ENCODE assay signal across 8 cellular contexts in genomic region chr12:71746983-71747611, GRCh38. TPM values are rescaled to one million over a fixed set of nuclear protein-coding genes. Genes with fewer than 3 reads are reported as not detected.
DNase-seq lines count a peak whose midpoint lies in the region; ATAC-seq and TF ChIP-seq lines count a peak whose summit lies in the region.

No MANE protein-coding gene starts in this region.

- H2BK15ac ChIP-seq in mesenchymal stem cell (ENCODE audit: low read depth, poor library complexity, severe bottlenecking) = no peak overlapping the region

- intact Hi-C loops in Caco-2 (cut with micrococcal nuclease; ENCODE audit: unreplicated experiment) = loop anchor here (1.0 kb wide), 5 partner anchors 61 to 530 kb away; partner anchors contain the start of genes THAP2 and TMEM19
- intact Hi-C loops in activated CD4-positive, alpha-beta T cell treated with anti-CD3 and anti-CD28 coated beads for 36 hours (cut with DNase I, micrococcal nuclease) = loop anchor here (1.0 to 5.0 kb wide), 5 partner anchors 110 to 1015 kb away; no protein-coding TSS in a partner anchor

- no peak overlapping the region for H4K8ac ChIP-seq in mesenchymal stem cell (ENCODE audit: low read length)

- ATAC-seq in GM19324 (IDR thresholded peaks at IDR 0.05; ENCODE audit: low FRiP score, unreplicated experiment) (peak; percentile 83), HG03175 (IDR thresholded peaks at IDR 0.05; ENCODE audit: unreplicated experiment) (peak; percentile 91)
- ATAC-seq in activated CD4-positive, alpha-beta T cell treated with anti-CD3 and anti-CD28 coated beads for 36 hours = peak; percentile 79
- ATAC-seq in stimulated activated naive CD8-positive, alpha-beta T cell treated with anti-CD3 and anti-CD28 coated beads, Interleukin-15, amount 100 ng/mL, for 72 hours = peak; percentile 72

- H3K4me1 ChIP-seq in Caco-2 = no peaks in the 10 kb centered on the region
- H3K4me1 ChIP-seq in mesenchymal stem cell (ENCODE audit: control insufficient read depth, insufficient read depth, low read depth, low read length) = no peaks in the 10 kb centered on the region

- no peak overlapping the region for H3K4me3 ChIP-seq in Caco-2 (ENCODE audit: low read depth, low read length)
- H3K4me3 ChIP-seq in mesenchymal stem cell (ENCODE audit: insufficient read depth in 1 of 2, low read depth in 1 of 2, low read length in 2 of 2) = no peak overlapping the region

- H3K18ac ChIP-seq in mesenchymal stem cell (ENCODE audit: low read depth in 1 of 2, low read length in 2 of 2) = no peak overlapping the region

- no peaks in the 10 kb centered on the region for H3K4me1 Mint-ChIP-seq in Caco-2 (ENCODE audit: low read depth, unreplicated experiment)
- H3K4me1 Mint-ChIP-seq in activated CD4-positive, alpha-beta T cell treated with anti-CD3 and anti-CD28 coated beads for 36 hours = no peaks in the 10 kb centered on the region
- no peaks in the 10 kb centered on the region for H3K4me1 Mint-ChIP-seq in stimulated activated naive CD8-positive, alpha-beta T cell treated with anti-CD3 and anti-CD28 coated beads, Interleukin-15, amount 100 ng/mL, for 72 hours

- H3K4me2 ChIP-seq in mesenchymal stem cell (ENCODE audit: low read length, poor library complexity, severe bottlenecking) = no peak overlapping the region

- peak overlapping the region; percentile 20 for H3K9ac ChIP-seq in mesenchymal stem cell (ENCODE audit: low read length)

- DNase-seq in Caco-2 (peak; percentile 46 to 64), NCI-H446 (lab: John Stamatoyannopoulos, UW) (peak; percentile 25 to 76), mesenchymal stem cell (peak; percentile 71)
- peak; percentile 62 for DNase-seq in activated CD4-positive, alpha-beta T cell treated with anti-CD3 and anti-CD28 coated beads for 36 hours
- peak; percentile 21 for DNase-seq in effector CD4-positive, alpha-beta T cell
- DNase-seq in stimulated activated naive CD8-positive, alpha-beta T cell treated with anti-CD3 and anti-CD28 coated beads, Interleukin-15, amount 100 ng/mL, for 72 hours = peak; percentile 33 to 37

- no peak overlapping the region for H2AFZ ChIP-seq in mesenchymal stem cell (ENCODE audit: low read depth, low read length)

- H2AK5ac ChIP-seq in mesenchymal stem cell (ENCODE audit: low read length, severe bottlenecking) = no peak overlapping the region

- H3K27me3 ChIP-seq in Caco-2 (replicated peaks; ENCODE audit: control insufficient read depth, insufficient read depth, low read length) (no peaks in the 10 kb centered on the region), mesenchymal stem cell (ENCODE audit: control insufficient read depth in 1 of 2, insufficient read depth in 1 of 2, low read length in 2 of 2) (peaks cover 0 to 28% of the 10 kb centered on the region in 2 experiments)

- no peaks in the 10 kb centered on the region for H3K9me3 ChIP-seq in Caco-2
- H3K9me3 ChIP-seq in mesenchymal stem cell (ENCODE audit: control insufficient read depth, low read length) = no peaks in the 10 kb centered on the region

- POLR2A ChIA-PET in Caco-2 (lab: Charles Lee) = interaction anchor here (1.1 kb wide), 2 partner anchors 61 to 84 kb away, joined by 8 read pairs; partner anchors contain the start of genes THAP2, TMEM19 and ZFC3H1
- POLR2A ChIA-PET in activated CD4-positive, alpha-beta T cell treated with anti-CD3 and anti-CD28 coated beads for 36 hours (lab: Charles Lee) = interaction anchor here (1.0 kb wide), 3 partner anchors 9 to 85 kb away, joined by 3 to 4 read pairs (median 3); partner anchors contain the start of gene ZFC3H1

- H3K4ac ChIP-seq in mesenchymal stem cell (ENCODE audit: low read depth in 1 of 2, low read length in 2 of 2) = no peak overlapping the region

- H3K27ac ChIP-seq in mesenchymal stem cell (ENCODE audit: low read length, poor library complexity, severe bottlenecking) = no peak overlapping the region

- no peaks in the 10 kb centered on the region for H3K79me1 ChIP-seq in mesenchymal stem cell (replicated peaks; ENCODE audit: low read length, poor library complexity, severe bottlenecking)

- no peak overlapping the region for H3K14ac ChIP-seq in mesenchymal stem cell (ENCODE audit: low read length in 2 of 2)

- H4K91ac ChIP-seq in mesenchymal stem cell (ENCODE audit: low read length) = no peak overlapping the region

- TF ChIP-seq CTCF in Caco-2 (IDR thresholded peaks at IDR 0.05; ENCODE audit: insufficient read depth in 1 of 2, low read depth in 1 of 2, low read length in 1 of 2, severe bottlenecking in 1 of 2, unreplicated experiment in 1 of 2) = peak; percentile 74 to 75

- peaks cover 10% of the 10 kb centered on the region for H3K27me3 Mint-ChIP-seq in Caco-2 (ENCODE audit: insufficient read depth, unreplicated experiment)
- peaks cover 10% of the 10 kb centered on the region for H3K27me3 Mint-ChIP-seq in activated CD4-positive, alpha-beta T cell treated with anti-CD3 and anti-CD28 coated beads for 36 hours
- H3K27me3 Mint-ChIP-seq in stimulated activated naive CD8-positive, alpha-beta T cell treated with anti-CD3 and anti-CD28 coated beads, Interleukin-15, amount 100 ng/mL, for 72 hours = peaks cover 34% of the 10 kb centered on the region

- no peak overlapping the region for H2BK120ac ChIP-seq in mesenchymal stem cell (ENCODE audit: low read depth, low read length)

- H3K4me3 Mint-ChIP-seq in Caco-2 (ENCODE audit: unreplicated experiment) = no peak overlapping the region
- no peak overlapping the region for H3K4me3 Mint-ChIP-seq in activated CD4-positive, alpha-beta T cell treated with anti-CD3 and anti-CD28 coated beads for 36 hours
- no peak overlapping the region for H3K4me3 Mint-ChIP-seq in stimulated activated naive CD8-positive, alpha-beta T cell treated with anti-CD3 and anti-CD28 coated beads, Interleukin-15, amount 100 ng/mL, for 72 hours

- no peak overlapping the region for H2BK12ac ChIP-seq in mesenchymal stem cell (ENCODE audit: low read length in 2 of 2)

- no peak overlapping the region for H3K23ac ChIP-seq in mesenchymal stem cell (ENCODE audit: low read length in 2 of 2)

- H3K27ac Mint-ChIP-seq in Caco-2 (ENCODE audit: unreplicated experiment) = no peak overlapping the region
- H3K27ac Mint-ChIP-seq in activated CD4-positive, alpha-beta T cell treated with anti-CD3 and anti-CD28 coated beads for 36 hours = no peak overlapping the region
- H3K27ac Mint-ChIP-seq in stimulated activated naive CD8-positive, alpha-beta T cell treated with anti-CD3 and anti-CD28 coated beads, Interleukin-15, amount 100 ng/mL, for 72 hours = no peak overlapping the region

- no peaks in the 10 kb centered on the region for H3K9me3 Mint-ChIP-seq in Caco-2 (ENCODE audit: unreplicated experiment)
- H3K9me3 Mint-ChIP-seq in activated CD4-positive, alpha-beta T cell treated with anti-CD3 and anti-CD28 coated beads for 36 hours (ENCODE audit: low read depth) = no peaks in the 10 kb centered on the region
- H3K9me3 Mint-ChIP-seq in stimulated activated naive CD8-positive, alpha-beta T cell treated with anti-CD3 and anti-CD28 coated beads, Interleukin-15, amount 100 ng/mL, for 72 hours = no peaks in the 10 kb centered on the region

- H2BK5ac ChIP-seq in mesenchymal stem cell (ENCODE audit: low read depth, low read length, poor library complexity, severe bottlenecking) = no peak overlapping the region

- H3K36me3 ChIP-seq in Caco-2 (ENCODE audit: control insufficient read depth, insufficient read depth, low read length) (no peaks in the 10 kb centered on the region), mesenchymal stem cell (ENCODE audit: control insufficient read depth in 1 of 2, insufficient read depth in 2 of 2, low read depth in 1 of 2, low read length in 2 of 2) (no peaks in the 10 kb centered on the region)

- CTCF ChIA-PET in Caco-2 (lab: Charles Lee) = interaction anchor here (0.6 to 2.6 kb wide), 15 partner anchors 11 to 355 kb away, joined by 3 to 49 read pairs (median 4); partner anchors contain the start of genes THAP2, TMEM19 and ZFC3H1
- CTCF ChIA-PET in activated CD4-positive, alpha-beta T cell treated with anti-CD3 and anti-CD28 coated beads for 36 hours (lab: Charles Lee) = interaction anchor here (0.6 to 6.0 kb wide), 41 partner anchors 9 to 1018 kb away, joined by 3 to 73 read pairs (median 4); partner anchors contain the start of genes THAP2, TMEM19 and ZFC3H1

- H3K36me3 Mint-ChIP-seq in Caco-2 (ENCODE audit: insufficient read depth, unreplicated experiment) = no peaks in the 10 kb centered on the region
- no peaks in the 10 kb centered on the region for H3K36me3 Mint-ChIP-seq in activated CD4-positive, alpha-beta T cell treated with anti-CD3 and anti-CD28 coated beads for 36 hours (ENCODE audit: low read depth)

- no TSS peak for BruUV-seq in Caco-2 (replicated peaks; lab: Mats Ljungman, UMichigan)

- WGBS in mesenchymal stem cell = 47% methylated on average over 3 of the region's 4 CpGs

RNA-seq across cellular contexts. Expression of gene RAB21, which starts 7.6 kb away (rescaled TPM):
- 69.6 and 72.0 TPM in 2 replicates for total RNA-seq in Caco-2 (2022)
- 10 to 100 TPM; 88.9 to 98.9 TPM for total RNA-seq in activated CD4-positive, alpha-beta T cell treated with anti-CD3 and anti-CD28 coated beads for 36 hours
- polyA plus RNA-seq in mesenchymal stem cell (2013, experiment 1 of 2) = 42.6 TPM
- 41.2 TPM for polyA plus RNA-seq in mesenchymal stem cell (2013, experiment 2 of 2)

Comparison
In these comparisons a context has a peak if more than half of its experiments do, and no peak if none do; other contexts are left out.
1. DNase-seq: peak in every context shown above with its lines; median percentile 71 in mesenchymal stem cell; 62 in activated CD4-positive, alpha-beta T cell treated with anti-CD3 and anti-CD28 coated beads for 36 hours; 55 in Caco-2; 50 in NCI-H446; 35 in stimulated activated naive CD8-positive, alpha-beta T cell treated with anti-CD3 and anti-CD28 coated beads, Interleukin-15, amount 100 ng/mL, for 72 hours; 21 in effector CD4-positive, alpha-beta T cell.